In the genomic region with DNA sequence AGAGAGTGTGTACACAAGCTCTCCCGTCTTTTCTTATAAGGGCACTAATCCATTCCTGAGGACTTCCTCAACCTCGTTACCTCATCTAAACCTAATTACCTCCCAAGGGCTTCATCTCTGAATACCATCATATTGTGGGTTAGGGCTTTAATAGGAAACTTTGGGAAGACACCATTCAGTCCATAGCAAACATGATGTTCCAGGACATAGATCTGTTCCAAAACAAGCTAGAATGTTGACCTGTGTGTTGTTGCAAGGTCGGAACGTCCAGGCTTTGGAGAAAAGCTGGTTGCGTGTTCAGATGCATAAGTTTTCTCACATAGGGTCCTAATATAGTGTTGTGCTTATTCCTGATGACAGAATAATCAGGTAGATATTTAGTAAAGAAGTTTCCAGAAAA, we compare ENCODE assay signal across 22 cellular contexts.
"Had no signal": no experiment of that assay in that cellular context is flagged by ENCODE, and none has a peak within 500 bp of the region (broad histone marks: within the 10 kb centered on the region; RNA-seq: fewer than 3 reads in every experiment).

No MANE protein-coding gene starts in this region.

- H3K4me3 ChIP-seq: K562, Peyer's patch had no signal

- H3K4me3 Mint-ChIP-seq: activated CD4-positive, alpha-beta memory T cell treated with anti-CD3 and anti-CD28 coated beads, Interleukin-2, amount 10 ng/mL, durations not matched to agents 7 days and 5 days; activated CD4-positive, alpha-beta T cell treated with anti-CD3 and anti-CD28 coated beads for 36 hours; activated naive CD4-positive, alpha-beta T cell treated with anti-CD3 and anti-CD28 coated beads, Interleukin-2, amount 10 ng/mL, durations not matched to agents 7 days and 5 days; activated naive CD8-positive, alpha-beta T cell treated with anti-CD3 and anti-CD28 coated beads for 36 hours; activated T-helper 17 cell treated with anti-CD3 and anti-CD28 coated beads, Interleukin-2, amount 50 U/mL, for 72 hours; T-helper 1 cell treated with Interleukin-12 subunit alpha and Interleukin-12 subunit beta and Interleukin-4 antibody, amounts not matched to agents 30 μg/mL and 1 μg/mL, for 36 hours had no signal

- H3K27me3 Mint-ChIP-seq: activated CD4-positive, alpha-beta memory T cell treated with anti-CD3 and anti-CD28 coated beads, Interleukin-2, amount 10 ng/mL, durations not matched to agents 7 days and 5 days; activated CD4-positive, alpha-beta T cell treated with anti-CD3 and anti-CD28 coated beads for 36 hours; activated naive CD4-positive, alpha-beta T cell treated with anti-CD3 and anti-CD28 coated beads, Interleukin-2, amount 10 ng/mL, durations not matched to agents 7 days and 5 days; activated naive CD8-positive, alpha-beta T cell treated with anti-CD3 and anti-CD28 coated beads for 36 hours; activated T-helper 17 cell treated with anti-CD3 and anti-CD28 coated beads, Interleukin-2, amount 50 U/mL, for 72 hours had no signal

- H3K27ac ChIP-seq: brain microvascular endothelial cell, Peyer's patch had no signal

- H3K27ac Mint-ChIP-seq: activated CD4-positive, alpha-beta memory T cell treated with anti-CD3 and anti-CD28 coated beads, Interleukin-2, amount 10 ng/mL, durations not matched to agents 7 days and 5 days; activated CD4-positive, alpha-beta T cell treated with anti-CD3 and anti-CD28 coated beads for 36 hours; activated naive CD4-positive, alpha-beta T cell treated with anti-CD3 and anti-CD28 coated beads, Interleukin-2, amount 10 ng/mL, durations not matched to agents 7 days and 5 days; activated naive CD8-positive, alpha-beta T cell treated with anti-CD3 and anti-CD28 coated beads for 36 hours; activated T-helper 17 cell treated with anti-CD3 and anti-CD28 coated beads, Interleukin-2, amount 50 U/mL, for 72 hours; T-helper 1 cell treated with Interleukin-12 subunit alpha and Interleukin-12 subunit beta and Interleukin-4 antibody, amounts not matched to agents 30 μg/mL and 1 μg/mL, for 36 hours had no signal

- H3K27me3 ChIP-seq: brain microvascular endothelial cell, Peyer's patch had no signal

- H3K9me3 ChIP-seq: Peyer's patch had no signal

- ATAC-seq: activated CD4-positive, alpha-beta T cell treated with anti-CD3 and anti-CD28 coated beads for 36 hours; activated T-helper 17 cell treated with anti-CD3 and anti-CD28 coated beads, Interleukin-2, amount 50 U/mL, for 72 hours; K562 had no signal

- DNase-seq: activated CD4-positive, alpha-beta memory T cell treated with anti-CD3 and anti-CD28 coated beads, Interleukin-2, amount 10 ng/mL, durations not matched to agents 7 days and 5 days; activated CD4-positive, alpha-beta T cell treated with anti-CD3 and anti-CD28 coated beads for 36 hours; activated CD4-positive, alpha-beta T cell treated with anti-CD3 and anti-CD28 coated beads, Interleukin-2, amount 50 U/mL, for 1 hour; activated gamma-delta T cell treated with Interleukin-2 at 50 U/mL for 16 hours; activated naive CD4-positive, alpha-beta T cell treated with anti-CD3 and anti-CD28 coated beads, Interleukin-2, amount 10 ng/mL, durations not matched to agents 7 days and 5 days; activated naive CD8-positive, alpha-beta T cell treated with anti-CD3 and anti-CD28 coated beads for 36 hours; activated T-cell treated with anti-CD3 and anti-CD28 coated beads for 4 hours; activated T-cell treated with anti-CD3 and anti-CD28 coated beads, Interleukin-2, amount 50 U/mL, for 48 hours; brain microvascular endothelial cell; cerebellar nuclear complex; NCI-H1092; NCI-H1417; NCI-H1930; NCI-H2171; NCI-H226; NCI-H774; Peyer's patch; SHP77 treated with DMSO at 0.1 percent for 48 hours; T-helper 9 cell had no signal

- H3K4me1 Mint-ChIP-seq: activated CD4-positive, alpha-beta T cell treated with anti-CD3 and anti-CD28 coated beads for 36 hours; activated naive CD8-positive, alpha-beta T cell treated with anti-CD3 and anti-CD28 coated beads for 36 hours; activated T-helper 17 cell treated with anti-CD3 and anti-CD28 coated beads, Interleukin-2, amount 50 U/mL, for 72 hours had no signal

- H3K9me3 Mint-ChIP-seq: activated CD4-positive, alpha-beta memory T cell treated with anti-CD3 and anti-CD28 coated beads, Interleukin-2, amount 10 ng/mL, durations not matched to agents 7 days and 5 days; activated naive CD4-positive, alpha-beta T cell treated with anti-CD3 and anti-CD28 coated beads, Interleukin-2, amount 10 ng/mL, durations not matched to agents 7 days and 5 days; activated naive CD8-positive, alpha-beta T cell treated with anti-CD3 and anti-CD28 coated beads for 36 hours; activated T-helper 17 cell treated with anti-CD3 and anti-CD28 coated beads, Interleukin-2, amount 50 U/mL, for 72 hours; T-helper 1 cell treated with Interleukin-12 subunit alpha and Interleukin-12 subunit beta and Interleukin-4 antibody, amounts not matched to agents 30 μg/mL and 1 μg/mL, for 36 hours had no signal
